ENCODE assay signal across 8 cellular contexts in genomic region chr2:231780909-231781797, GRCh38. TPM values are rescaled to one million over a fixed set of nuclear protein-coding genes. Genes with fewer than 3 reads are reported as not detected.
A peak's percentile ranks its signal among the peaks of the same experiment; 100 is the strongest.
DNase-seq lines count a peak whose midpoint lies in the region; ATAC-seq and TF ChIP-seq lines count a peak whose summit lies in the region.

TSS of gene PDE6D (minus strand) at chr2:231781282. CDS start at chr2:231781114, 168 bp downstream.

- DNase-seq in DMS153 (lab: John Stamatoyannopoulos, UW), result peak; percentile 93
- peak; percentile 97 for DNase-seq in Jurkat, Clone E6-1 (ENCODE audit: low read depth, low spot score)
- peak; percentile 93 to 98 for DNase-seq in PC-9
- DNase-seq in activated T-cell treated with anti-CD3 and anti-CD28 coated beads, Interleukin-2, amount 50 U/mL, for 1 hour, result peak; percentile 98
- DNase-seq in epithelial cell of prostate (ENCODE audit: low read depth, low spot score), result peak; percentile 97
- peak; percentile 98 to 100 (median 99) for DNase-seq in mucosa of descending colon
- peak; percentile 95 for DNase-seq in stimulated activated CD8-positive, alpha-beta memory T cell treated with anti-CD3 and anti-CD28 coated beads, Interleukin-4, amount 100 ng/mL, for 24 hours (ENCODE audit: low read depth)

- peak within 1 kb of the TSS; percentile 80 for H3K4me2 ChIP-seq in PC-9

- H3K9me3 ChIP-seq in PC-9 (ENCODE audit: insufficient read depth, low read depth) (no peaks in the 10 kb centered on the region), mucosa of descending colon (no peaks in the 10 kb centered on the region)

- 0 out of 2 replicates have a peak, but pooled peaks cover 6% of the 10 kb centered on the region for H3F3A ChIP-seq in PC-9 (ENCODE audit: insufficient read depth, low read depth)

- H3K79me2 ChIP-seq in PC-9 (ENCODE audit: low read depth), result peaks cover 17% of the 10 kb centered on the region

- no TSS peak for BruUV-seq in PC-9 (replicated peaks; lab: Mats Ljungman, UMichigan)

- CTCF ChIA-PET in PC-9 (lab: Charles Lee), result no interaction called here

- peaks cover 20% of the 10 kb centered on the region for H3K4me1 ChIP-seq in PC-9 (replicated peaks; ENCODE audit: insufficient read depth)
- H3K4me1 ChIP-seq in mucosa of descending colon (ENCODE audit: low read depth), result peaks cover 30% of the 10 kb centered on the region

- no peak for TF ChIP-seq CTCF in PC-9 (conservative IDR thresholded peaks at IDR 0.05)
- TF ChIP-seq CTCF in mucosa of descending colon (IDR thresholded peaks at IDR 0.05), result no peak

- POLR2A ChIA-PET in PC-9 (lab: Charles Lee; ENCODE audit: unreplicated experiment), result interaction anchor here (0.6 kb wide), 1 partner anchor 75 kb away, joined by 8 read pairs; no protein-coding TSS in a partner anchor

- no peaks in the 10 kb centered on the region for H4K20me1 ChIP-seq in PC-9 (ENCODE audit: insufficient read depth)

- H3K9me2 ChIP-seq in PC-9 (ENCODE audit: insufficient read depth), result no peaks in the 10 kb centered on the region

- peak within 1 kb of the TSS; percentile 79 for H3K4me3 ChIP-seq in Jurkat, Clone E6-1 (ENCODE audit: low read length)
- peak within 1 kb of the TSS; percentile 78 for H3K4me3 ChIP-seq in PC-9
- peak within 1 kb of the TSS; percentile 84 for H3K4me3 ChIP-seq in mucosa of descending colon

- intact Hi-C loops in PC-9 (cut with micrococcal nuclease; ENCODE audit: unreplicated experiment), result loop anchor here (2.0 to 10.0 kb wide), 3 partner anchors 64 to 266 kb away; no protein-coding TSS in a partner anchor
- intact Hi-C loops in mucosa of descending colon (cut with DNase I, micrococcal nuclease), result no loop called here

- H2AFZ ChIP-seq in PC-9, result peak within 1 kb of the TSS; percentile 84

- no peaks in the 10 kb centered on the region for H3K27me3 ChIP-seq in PC-9 (ENCODE audit: insufficient read depth, low read depth)

- peak; percentile 84 for ATAC-seq in GM21619 (IDR thresholded peaks at IDR 0.05; ENCODE audit: unreplicated experiment)
- ATAC-seq in mucosa of descending colon, result peak; percentile 96

- H3K36me3 ChIP-seq in PC-9 (ENCODE audit: low read depth) (no peaks in the 10 kb centered on the region), mucosa of descending colon (ENCODE audit: low read depth) (no peaks in the 10 kb centered on the region)

- no peak within 1 kb of the TSS for H3K27ac ChIP-seq in PC-9
- peak within 1 kb of the TSS; percentile 62 for H3K27ac ChIP-seq in epithelial cell of prostate

RNA-seq across cellular contexts. Expression of gene PDE6D, which starts in this region (rescaled TPM):
- 73.1 TPM for polyA plus RNA-seq in Jurkat, Clone E6-1 (2012; ENCODE audit: insufficient read depth, insufficient read length)
- total RNA-seq in PC-9 (2021) (32.2 and 32.9 TPM in 2 replicates), mucosa of descending colon (10 to 100 TPM; 17.6 to 21.8 (median 18.6) TPM)
